Comparison of ENCODE assay signal across 8 cellular contexts in the genomic region with DNA sequence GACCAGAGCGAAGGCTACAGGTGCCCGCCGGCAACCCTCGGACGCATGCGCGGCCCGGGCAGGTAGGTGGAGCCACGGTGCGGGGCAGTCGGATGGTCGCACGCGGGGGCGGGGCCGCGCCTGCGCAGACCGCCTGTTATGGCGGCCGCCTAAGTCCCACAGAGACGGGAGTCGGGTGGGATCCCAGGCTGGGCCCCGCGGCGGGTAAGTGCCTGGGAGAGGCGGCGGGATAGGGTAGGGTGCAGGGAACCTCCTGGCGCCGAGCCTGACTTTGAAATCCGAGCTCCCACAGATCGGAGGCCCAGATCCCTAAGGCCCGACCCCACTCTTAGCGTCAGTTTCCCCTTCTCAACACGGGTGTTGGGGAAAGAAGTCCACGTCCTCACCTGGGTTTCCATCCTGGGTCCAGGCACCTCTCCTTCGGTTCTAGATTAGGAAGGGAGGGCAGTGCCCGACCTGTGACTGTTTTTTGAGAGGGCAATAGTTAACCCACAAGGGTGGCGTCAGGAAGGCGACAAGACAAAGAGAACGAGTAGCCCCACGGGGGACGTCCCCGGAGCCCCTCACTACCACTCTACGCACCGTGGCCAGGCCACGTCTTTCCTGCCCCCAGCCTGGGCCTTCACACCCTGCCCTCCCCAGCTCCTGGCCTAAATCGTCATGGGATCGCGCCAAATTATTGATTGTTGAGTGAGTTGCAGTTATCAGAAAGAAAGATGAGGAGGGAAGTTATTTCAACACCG. TPM values are rescaled to one million over a fixed set of nuclear protein-coding genes. Genes with fewer than 3 reads are reported as not detected.
DNase-seq lines count a peak whose midpoint lies in the region; ATAC-seq and TF ChIP-seq lines count a peak whose summit lies in the region.

A gene with protein sequence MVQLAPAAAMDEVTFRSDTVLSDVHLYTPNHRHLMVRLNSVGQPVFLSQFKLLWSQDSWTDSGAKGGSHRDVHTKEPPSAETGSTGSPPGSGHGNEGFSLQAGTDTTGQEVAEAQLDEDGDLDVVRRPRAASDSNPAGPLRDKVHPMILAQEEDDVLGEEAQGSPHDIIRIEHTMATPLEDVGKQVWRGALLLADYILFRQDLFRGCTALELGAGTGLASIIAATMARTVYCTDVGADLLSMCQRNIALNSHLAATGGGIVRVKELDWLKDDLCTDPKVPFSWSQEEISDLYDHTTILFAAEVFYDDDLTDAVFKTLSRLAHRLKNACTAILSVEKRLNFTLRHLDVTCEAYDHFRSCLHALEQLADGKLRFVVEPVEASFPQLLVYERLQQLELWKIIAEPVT (plus strand): TSS at position 127 of the 743 bp plus-strand sequence. CDS start 3,968 bp downstream, outside the sequence.

- intact Hi-C loops in PC-3 (cut with micrococcal nuclease): loop anchor here (5.0 kb wide), 1 partner anchor 54 kb away; no protein-coding TSS in a partner anchor

- peak within 1 kb of the TSS; percentile 63 to 98 (median 83) for H3K27ac Mint-ChIP-seq in IgD-negative memory B cell

- peaks cover 10% of the 10 kb centered on the region for H3K27me3 Mint-ChIP-seq in IgD-negative memory B cell

- H3K9me3 Mint-ChIP-seq in IgD-negative memory B cell: no peaks in the 10 kb centered on the region

- peaks cover 8% of the 10 kb centered on the region for H3K4me1 ChIP-seq in PC-3 (ENCODE audit: insufficient read depth, low read length)

- H3K27ac ChIP-seq in PC-3 (ENCODE audit: low read length): no peak within 1 kb of the TSS

- H3K27me3 ChIP-seq in PC-3 (ENCODE audit: low read length): no peaks in the 10 kb centered on the region

- POLR2A ChIA-PET in PC-3 (lab: Charles Lee; ENCODE audit: unreplicated experiment): no interaction called here

- H3K36me3 ChIP-seq in PC-3 (ENCODE audit: low read depth, low read length): no peaks in the 10 kb centered on the region

- H4K20me1 ChIP-seq in PC-3 (ENCODE audit: low read length): no peaks in the 10 kb centered on the region

- peak; percentile 90 for TF ChIP-seq POLR2A in erythroblast (IDR thresholded peaks at IDR 0.05; ENCODE audit: low read length)

- H3K4me2 ChIP-seq in PC-3 (ENCODE audit: low read length): peak within 1 kb of the TSS; percentile 87

- DNase-seq in DMS114 treated with DMSO at 0.1 percent for 48 hours (lab: John Stamatoyannopoulos, UW; ENCODE audit: unreplicated experiment) (peak; percentile 53), PC-3 (peak; percentile 82), erythroblast (lab: John Stamatoyannopoulos, UW) (peak; percentile 91 to 96), mucosa of gallbladder (ENCODE audit: low spot score) (peak; percentile 92)
- DNase-seq in activated T-cell treated with anti-CD3 and anti-CD28 coated beads, Interleukin-2, amount 50 U/mL, for 1 hour: peak; percentile 92
- peak; percentile 94 for DNase-seq in stimulated activated CD8-positive, alpha-beta memory T cell treated with anti-CD3 and anti-CD28 coated beads, Interleukin-4, amount 100 ng/mL, for 24 hours (ENCODE audit: low read depth)

- peaks cover 2% of the 10 kb centered on the region for H3K36me3 Mint-ChIP-seq in IgD-negative memory B cell

- no peaks in the 10 kb centered on the region for H3F3A ChIP-seq in PC-3 (ENCODE audit: low read length, unreplicated experiment)

- H3K4me3 Mint-ChIP-seq in IgD-negative memory B cell: peak within 1 kb of the TSS; percentile 91 to 97 (median 94)

- CTCF ChIA-PET in PC-3 (lab: Charles Lee): no interaction called here

- H3K4me1 Mint-ChIP-seq in IgD-negative memory B cell: peaks cover 6 to 9% (median 6%) of the 10 kb centered on the region in 3 donors

- H3K9me3 ChIP-seq in PC-3 (ENCODE audit: low read length): no peaks in the 10 kb centered on the region

- TF ChIP-seq CTCF in PC-3 (conservative IDR thresholded peaks at IDR 0.05; ENCODE audit: low read depth, low read length): no peak

- BruUV-seq in PC-3 (replicated peaks; lab: Mats Ljungman, UMichigan): TSS peak; percentile 70

- H3K9me2 ChIP-seq in PC-3 (replicated peaks; ENCODE audit: low read length): no peaks in the 10 kb centered on the region

- ATAC-seq in GM21529 (IDR thresholded peaks at IDR 0.05; ENCODE audit: unreplicated experiment) (peak; percentile 84), PC-3 (peak; percentile 97)

- H3K79me2 ChIP-seq in PC-3 (ENCODE audit: low read length): peaks cover 26% of the 10 kb centered on the region

- H2AFZ ChIP-seq in PC-3 (ENCODE audit: low read length): peak within 1 kb of the TSS; percentile 82

- peak within 1 kb of the TSS; percentile 90 for H3K9ac ChIP-seq in PC-3 (ENCODE audit: low read length)

- peak within 1 kb of the TSS; percentile 80 for H3K4me3 ChIP-seq in PC-3 (ENCODE audit: low read length)

RNA-seq across cellular contexts. Expression of the gene that starts here (rescaled TPM):
- polyA plus RNA-seq in IgD-negative memory B cell: 17.5 TPM
- total RNA-seq in PC-3 (2014; rRNA removed) (14.6 and 17.6 TPM in 2 replicates), mucosa of gallbladder (23.8 TPM)
